In genomic region chrX:107565916-107566602, GRCh38 we compare ENCODE assay signal across 9 cellular contexts.
DNase-seq lines count a peak whose midpoint lies in the region; ATAC-seq and TF ChIP-seq lines count a peak whose summit lies in the region.
"Had no signal": no experiment of that assay in that cellular context is flagged by ENCODE, and none has a peak within 500 bp of the region (broad histone marks: within the 10 kb centered on the region; RNA-seq: fewer than 3 reads in every experiment).

No MANE protein-coding gene starts in this region.

- CTCF ChIA-PET in SK-N-SH (lab: Yijun Ruan, JAX), result no interaction called here

- H3K4me3 ChIP-seq in AG10803 (ENCODE audit: low read length), result no peak overlapping the region
- H3K4me3 ChIP-seq in SK-N-SH (ENCODE audit: low read depth in 2 of 2, low read length in 1 of 2), result no peak overlapping the region

- POLR2A ChIA-PET in SK-N-SH (lab: Yijun Ruan, JAX), result no interaction called here

- no peaks in the 10 kb centered on the region for H4K20me1 ChIP-seq in SK-N-SH (ENCODE audit: insufficient read depth)

- no peaks in the 10 kb centered on the region for H3K9me2 ChIP-seq in SK-N-SH

- H3F3A ChIP-seq in SK-N-SH (replicated peaks; ENCODE audit: insufficient read depth), result no peaks in the 10 kb centered on the region

- H3K79me2 ChIP-seq in SK-N-SH (ENCODE audit: insufficient read depth), result no peaks in the 10 kb centered on the region

- TF ChIP-seq CTCF in AG10803 (conservative IDR thresholded peaks at IDR 0.05; ENCODE audit: low read length) (no peak), SK-N-SH (IDR thresholded peaks at IDR 0.05) (no peak)

- no peak overlapping the region for H3K9ac ChIP-seq in SK-N-SH

- ATAC-seq in HG03354 (IDR thresholded peaks at IDR 0.05; ENCODE audit: poor library complexity, severe bottlenecking, unreplicated experiment) (peak; percentile 84), HG03045 (IDR thresholded peaks at IDR 0.05; ENCODE audit: unreplicated experiment) (no peak)
- ATAC-seq: stimulated activated naive CD8-positive, alpha-beta T cell treated with anti-CD3 and anti-CD28 coated beads, Interleukin-15, Interleukin-2, amounts not matched to agents 100 U/mL and 50 U/mL, for 24 hours had no signal

- no peak overlapping the region for H2AFZ ChIP-seq in SK-N-SH (ENCODE audit: low read depth)

- no peaks in the 10 kb centered on the region; a peak in 2 of 4 replicates for H3K4me1 ChIP-seq in SK-N-SH (ENCODE audit: control insufficient read depth in 1 of 2, insufficient read depth in 2 of 2, low read depth in 1 of 2, low read length in 1 of 2)

- no peaks in the 10 kb centered on the region for H3K9me3 ChIP-seq in SK-N-SH

- H3K36me3 ChIP-seq in SK-N-SH (replicated peaks in 1 of 2; ENCODE audit: control insufficient read depth in 1 of 2, insufficient read depth in 2 of 2, low read length in 1 of 2), result no peaks in the 10 kb centered on the region

- no peak for TF ChIP-seq EP300 in SK-N-SH (IDR thresholded peaks at IDR 0.05; ENCODE audit: borderline replicate concordance in 1 of 2, low read depth in 1 of 2, low read length in 1 of 2)

- WGBS in SK-N-SH (ENCODE audit: low lambda C conversion rate), result 33% methylated on average over 8 of the region's 8 CpGs

- no peaks in the 10 kb centered on the region for H3K27me3 ChIP-seq in SK-N-SH (ENCODE audit: insufficient read depth)

- TF ChIP-seq RAD21 in SK-N-SH (IDR thresholded peaks at IDR 0.05; ENCODE audit: low read length), result no peak

- H3K4me2 ChIP-seq in SK-N-SH, result no peak overlapping the region

- H3K27ac ChIP-seq in SK-N-SH (ENCODE audit: low read depth in 2 of 2, low read length in 1 of 2), result no peak overlapping the region

- DNase-seq in AG10803 (ENCODE audit: low read depth) (peak; percentile 58), SK-N-SH (peak; percentile 29), iris pigment epithelial cell (ENCODE audit: low read depth) (peak; percentile 84), NCI-H1105 treated with DMSO at 0.1 percent for 48 hours (lab: John Stamatoyannopoulos, UW) (no peak), NOMO-1 treated with dmso at 0.1 percent for 144 hours (lab: John Stamatoyannopoulos, UW; ENCODE audit: unreplicated experiment) (no peak), HUDEP-2 (lab: John Stamatoyannopoulos, UW; ENCODE audit: unreplicated experiment in 76 of 76) (no peak)
- DNase-seq: stimulated activated naive CD8-positive, alpha-beta T cell treated with anti-CD3 and anti-CD28 coated beads, Interleukin-15, Interleukin-2, amounts not matched to agents 100 U/mL and 50 U/mL, for 24 hours had no signal

TF ChIP-seq in SK-N-SH, 30 proteins besides CTCF, POLR2A, EP300 and RAD21:
- TF ChIP-seq JUND (IDR thresholded peaks at IDR 0.05) (no peak), RFX5 (IDR thresholded peaks at IDR 0.05; ENCODE audit: low read length) (peak; percentile 98)

Comparison
In these comparisons a context has a peak if more than half of its experiments do, and no peak if none do; other contexts are left out.
1. DNase-seq: peak in AG10803 (single experiment), SK-N-SH (single experiment) and iris pigment epithelial cell (single experiment); none in NCI-H1105 treated with DMSO at 0.1 percent for 48 hours (single experiment), NOMO-1 treated with dmso at 0.1 percent for 144 hours (single experiment) and HUDEP-2 (0 of 76).